20 cellular contexts compared by ENCODE assay signal in genomic region chr2:150145312-150145711, GRCh38.
"Had no signal": no experiment of that assay in that cellular context is flagged by ENCODE, and none has a peak within 500 bp of the region (broad histone marks: within the 10 kb centered on the region; RNA-seq: fewer than 3 reads in every experiment).

No MANE protein-coding gene starts in this region.

- H3K4me3 Mint-ChIP-seq: naive thymus-derived CD4-positive, alpha-beta T cell; neural crest cell; stimulated activated memory B cell treated with anti-CD40 and anti-IgM and Interleukin-4, amounts not matched to agents 10 μg/mL and 1 μg/mL and 100 μg/mL, for 72 hours; stimulated activated naive CD8-positive, alpha-beta T cell treated with anti-CD3 and anti-CD28 coated beads, Interleukin-15, Interleukin-2, amounts not matched to agents 100 ng/mL and 50 ng/mL, for 24 hours had no signal

- H3K27me3 Mint-ChIP-seq: naive thymus-derived CD4-positive, alpha-beta T cell; progenitor cell of endocrine pancreas; stimulated activated memory B cell treated with anti-CD40 and anti-IgM and Interleukin-4, amounts not matched to agents 10 μg/mL and 1 μg/mL and 100 μg/mL, for 72 hours; stimulated activated naive CD8-positive, alpha-beta T cell treated with anti-CD3 and anti-CD28 coated beads, Interleukin-15, Interleukin-2, amounts not matched to agents 100 ng/mL and 50 ng/mL, for 24 hours had no signal

- H2AFZ ChIP-seq: hepatocyte had no signal

- H3K4me3 ChIP-seq: dorsolateral prefrontal cortex, hepatocyte, lung, pancreas, smooth muscle cell, testis, tibial nerve had no signal

- H3K27ac Mint-ChIP-seq: naive thymus-derived CD4-positive, alpha-beta T cell; progenitor cell of endocrine pancreas; stimulated activated memory B cell treated with anti-CD40 and anti-IgM and Interleukin-4, amounts not matched to agents 10 μg/mL and 1 μg/mL and 100 μg/mL, for 72 hours; stimulated activated naive CD8-positive, alpha-beta T cell treated with anti-CD3 and anti-CD28 coated beads, Interleukin-15, Interleukin-2, amounts not matched to agents 100 ng/mL and 50 ng/mL, for 24 hours had no signal

- H3K36me3 Mint-ChIP-seq: stimulated activated memory B cell treated with anti-CD40 and anti-IgM and Interleukin-4, amounts not matched to agents 10 μg/mL and 1 μg/mL and 100 μg/mL, for 72 hours had no signal

- H3K36me3 ChIP-seq: pancreas, tibial nerve had no signal

- H3K27me3 ChIP-seq: hepatocyte, pancreas, testis, tibial nerve had no signal

- H3K79me2 ChIP-seq: hepatocyte had no signal

- H3K4me1 Mint-ChIP-seq: naive thymus-derived CD4-positive, alpha-beta T cell; stimulated activated memory B cell treated with anti-CD40 and anti-IgM and Interleukin-4, amounts not matched to agents 10 μg/mL and 1 μg/mL and 100 μg/mL, for 72 hours had no signal

- ATAC-seq: left colon; left ventricle myocardium superior; naive thymus-derived CD4-positive, alpha-beta T cell; pancreas; right cardiac atrium; stimulated activated memory B cell treated with anti-CD40 and anti-IgM and Interleukin-4, amounts not matched to agents 10 μg/mL and 1 μg/mL and 100 μg/mL, for 72 hours had no signal

- H3K9me3 ChIP-seq: pancreas, testis had no signal

- H3K9me3 Mint-ChIP-seq: stimulated activated memory B cell treated with anti-CD40 and anti-IgM and Interleukin-4, amounts not matched to agents 10 μg/mL and 1 μg/mL and 100 μg/mL, for 72 hours had no signal

- DNase-seq: cortex of kidney; dorsolateral prefrontal cortex; effector CD8-positive, alpha-beta T cell; foreskin melanocyte; left colon; left ventricle myocardium superior; midbrain; naive thymus-derived CD4-positive, alpha-beta T cell; pancreas; right cardiac atrium; stimulated activated CD4-positive, alpha-beta T cell treated with anti-CD3 and anti-CD28 coated beads, Interleukin-4, amount 100 ng/mL, for 24 hours; testis had no signal

- H3K4me2 ChIP-seq: hepatocyte, smooth muscle cell had no signal

- H3K27ac ChIP-seq: dorsolateral prefrontal cortex, hepatocyte, pancreas, testis, tibial nerve had no signal

- H3K4me1 ChIP-seq: pancreas, testis, tibial nerve had no signal
